22 cellular contexts compared by ENCODE assay signal in genomic region chr3:61573441-61573840, GRCh38. TPM values are rescaled to one million over a fixed set of nuclear protein-coding genes. Genes with fewer than 3 reads are reported as not detected.
"Had no signal": no experiment of that assay in that cellular context is flagged by ENCODE, and none has a peak within 500 bp of the region (broad histone marks: within the 10 kb centered on the region; RNA-seq: fewer than 3 reads in every experiment).

No MANE protein-coding gene starts in this region.

- H3K36me3 ChIP-seq: heart right ventricle, left lung, neural progenitor cell, vagina had no signal

- DNase-seq: activated B cell treated with CpG ODN at 0.5 μM for 24 hours; activated CD4-positive, alpha-beta T cell treated with anti-CD3 and anti-CD28 coated beads for 36 hours; activated CD4-positive, alpha-beta T cell treated with anti-CD3 and anti-CD28 coated beads, Interleukin-2, amount 50 U/mL, for 4 hours; activated CD8-positive, alpha-beta memory T cell treated with anti-CD3 and anti-CD28 coated beads for 24 hours; activated CD8-positive, alpha-beta memory T cell treated with anti-CD3 and anti-CD28 coated beads, Interleukin-2, amount 50 U/mL, for 4 hours; activated naive CD4-positive, alpha-beta T cell treated with Interleukin-2 at 50 U/mL for 16 hours; activated naive CD8-positive, alpha-beta T cell treated with anti-CD3 and anti-CD28 coated beads for 36 hours; activated T-cell treated with anti-CD3 and anti-CD28 coated beads, Interleukin-2, amount 50 U/mL, for 24 hours; effector CD4-positive, alpha-beta T cell; erythroblast; heart right ventricle; kidney; left lung; naive thymus-derived CD8-positive, alpha-beta T cell; stimulated activated CD4-positive, alpha-beta T cell treated with anti-CD3 and anti-CD28 coated beads, Interleukin-2, amount 100 ng/mL, for 48 hours; stimulated activated CD8-positive, alpha-beta memory T cell treated with anti-CD3 and anti-CD28 coated beads, Interleukin-4, amount 100 ng/mL, for 48 hours; stimulated activated naive B cell treated with anti-CD40 and anti-IgM and Interleukin-4, amounts not matched to agents 10 μg/mL and 1 μg/mL and 100 μg/mL, for 72 hours; T-helper 9 cell; testis had no signal

- H3K27ac ChIP-seq: heart right ventricle, left lung, neural progenitor cell, testis, vagina had no signal

- H3K27me3 ChIP-seq: heart right ventricle, left lung, neural progenitor cell, testis, vagina had no signal

- H3K9me3 ChIP-seq: left lung, testis, vagina had no signal

- H3K4me2 ChIP-seq: neural progenitor cell had no signal

- H2AFZ ChIP-seq: neural progenitor cell had no signal

- H3K4me3 ChIP-seq: heart right ventricle, left lung, lung, neural progenitor cell, testis, vagina had no signal

- H3K9ac ChIP-seq: neural progenitor cell had no signal

RNA-seq across cellular contexts. Expression of gene PTPRG, which starts 12.1 kb away (rescaled TPM):
- total RNA-seq: naive thymus-derived CD8-positive, alpha-beta T cell had no signal
- polyA plus RNA-seq: naive thymus-derived CD8-positive, alpha-beta T cell had no signal
